11 cellular contexts compared by ENCODE assay signal in the genomic region with DNA sequence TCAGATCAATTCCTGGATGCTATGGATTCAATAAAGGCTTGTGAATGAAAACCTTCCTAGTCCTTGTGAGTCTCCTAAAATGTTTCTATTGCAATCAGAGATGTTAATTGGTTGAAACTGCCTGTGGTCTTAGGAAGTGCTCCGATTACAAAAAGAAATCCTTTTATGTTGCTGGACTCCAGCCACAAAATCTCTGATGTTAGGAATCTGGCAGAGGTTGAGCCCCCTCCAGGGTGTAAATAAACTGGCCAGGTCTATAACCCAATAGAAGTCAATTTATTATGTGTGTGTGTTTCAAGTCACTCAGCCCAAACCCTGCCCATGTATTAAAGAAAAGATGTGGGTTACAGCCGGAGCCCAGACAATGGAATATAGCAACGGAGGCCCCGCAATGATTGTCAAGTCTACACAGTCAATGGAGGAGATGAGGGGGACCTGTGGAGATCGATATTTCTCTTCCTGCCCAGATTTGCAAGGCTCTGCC.
DNase-seq lines count a peak whose midpoint lies in the region; ATAC-seq, FAIRE-seq and TF ChIP-seq lines count a peak whose summit lies in the region.
"Had no signal": no experiment of that assay in that cellular context is flagged by ENCODE, and none has a peak within 500 bp of the region (broad histone marks: within the 10 kb centered on the region; RNA-seq: fewer than 3 reads in every experiment).

No MANE protein-coding gene starts in this region.

- H3K9me3 ChIP-seq in A673 (ENCODE audit: low read depth, low read length, poor library complexity, severe bottlenecking): no peaks in the 10 kb centered on the region
- no peaks in the 10 kb centered on the region for H3K9me3 ChIP-seq in H1 (ENCODE audit: insufficient read depth in 2 of 2, low read depth in 1 of 2, low read length in 1 of 2)

- POLR2A ChIA-PET in A673 (lab: Charles Lee; ENCODE audit: low non-redundant PET): no interaction called here
- POLR2A ChIA-PET in H1 (lab: Charles Lee; ENCODE audit: partially characterized antibody): no interaction called here
- POLR2A ChIA-PET in T-cell (lab: Charles Lee): interaction anchor here in 1 of 2 donors (0.6 kb wide), 1 partner anchor 176 kb away, joined by 3 read pairs; no protein-coding TSS in a partner anchor

- H4K20me1 ChIP-seq in H1 (replicated peaks in 1 of 2; ENCODE audit: control insufficient read depth in 1 of 2, insufficient read depth in 2 of 2, low read length in 2 of 2): no peaks in the 10 kb centered on the region

- TF ChIP-seq CTCF in A673 (conservative IDR thresholded peaks at IDR 0.05; ENCODE audit: low read depth, low read length) (no peak), H1 (IDR thresholded peaks at IDR 0.05; ENCODE audit: control extremely low read depth in 1 of 3, insufficient read depth in 1 of 3, low read depth in 1 of 3, low read length in 3 of 3) (no peak)

- no peaks in the 10 kb centered on the region for H3K79me2 ChIP-seq in H1 (ENCODE audit: control insufficient read depth in 1 of 2, insufficient read depth in 2 of 2, low read length in 2 of 2)

- BruUV-seq in A673 (replicated peaks; lab: Mats Ljungman, UMichigan): no TSS peak

- no peak overlapping the region for H3K27ac ChIP-seq in A673 (ENCODE audit: low read depth, low read length, poor library complexity, severe bottlenecking)
- no peak overlapping the region for H3K27ac ChIP-seq in H1 (ENCODE audit: low read depth, low read length)

- peak overlapping the region; percentile 64; the same call in 1 of the 2 replicates for H2AFZ ChIP-seq in H1 (ENCODE audit: low read length)

- intact Hi-C loops in A673 (cut with micrococcal nuclease; ENCODE audit: unreplicated experiment): no loop called here

- no peak overlapping the region for H3K4ac ChIP-seq in H1 (replicated peaks; ENCODE audit: insufficient read length, low read depth, low read length)

- H2BK15ac ChIP-seq in H1 (ENCODE audit: low read length): no peak overlapping the region

- H3K27me3 Mint-ChIP-seq in activated naive CD4-positive, alpha-beta T cell treated with anti-CD3 and anti-CD28 coated beads, Interleukin-2, amount 10 ng/mL, durations not matched to agents 7 days and 5 days: no peaks in the 10 kb centered on the region
- H3K27me3 Mint-ChIP-seq in T-cell: peaks cover 0 to 4% of the 10 kb centered on the region in 2 donors

- H3K36me3 ChIP-seq in A673 (ENCODE audit: insufficient read depth, low read length, poor library complexity, severe bottlenecking) (no peaks in the 10 kb centered on the region), H1 (ENCODE audit: control insufficient read depth in 2 of 4, insufficient read depth in 4 of 4, low read length in 3 of 4) (no peaks in the 10 kb centered on the region)

- H3K4me1 Mint-ChIP-seq in activated naive CD4-positive, alpha-beta T cell treated with anti-CD3 and anti-CD28 coated beads, Interleukin-2, amount 10 ng/mL, durations not matched to agents 7 days and 5 days: no peaks in the 10 kb centered on the region
- H3K4me1 Mint-ChIP-seq in T-cell: no peaks in the 10 kb centered on the region
- no peaks in the 10 kb centered on the region for H3K4me1 Mint-ChIP-seq in stimulated activated effector memory CD8-positive, alpha-beta T cell treated with anti-CD3 and anti-CD28 coated beads, Interleukin-12 subunit alpha, Interleukin-12 subunit beta, amount 100 ng/mL, for 72 hours
- H3K4me1 Mint-ChIP-seq: B cell had no signal

- H4K5ac ChIP-seq in H1 (ENCODE audit: insufficient read length, low read depth, low read length): no peak overlapping the region

- ATAC-seq in T-cell (replicated peaks in 1 of 4): no peak
- no peak for ATAC-seq in stimulated activated effector memory CD8-positive, alpha-beta T cell treated with anti-CD3 and anti-CD28 coated beads, Interleukin-12 subunit alpha, Interleukin-12 subunit beta, amount 100 ng/mL, for 72 hours

- no peak for TF ChIP-seq POLR2A in H1 (IDR thresholded peaks at IDR 0.05; ENCODE audit: control extremely low read depth in 1 of 2, low read depth in 2 of 2, low read length in 2 of 2)

- H3K4me3 ChIP-seq in A673 (ENCODE audit: low read depth, low read length, poor library complexity, severe bottlenecking) (no peak overlapping the region), H1 (ENCODE audit: extremely low read depth in 1 of 4, insufficient read depth in 2 of 4, low read depth in 3 of 4, low read length in 4 of 4) (no peak overlapping the region)

- H2BK5ac ChIP-seq in H1 (ENCODE audit: low read depth, low read length): no peak overlapping the region

- no peak overlapping the region; the same call in 1 of the 2 replicates for H2AK5ac ChIP-seq in H1 (ENCODE audit: low read depth, low read length)

- WGBS in H1 (ENCODE audit: extremely low coverage in 1 of 2, insufficient coverage in 1 of 2, insufficient read length in 1 of 2, insufficient replicate concordance in 2 of 2, low coverage in 1 of 2, low lambda C conversion rate in 2 of 2, missing lambda C conversion rate in 1 of 2), 2 experiments: 76% methylated on average over 5 of the region's 5 CpGs; no CpG with 5 or more reads in 1 of the 2 experiments

- H3K36me3 Mint-ChIP-seq in activated naive CD4-positive, alpha-beta T cell treated with anti-CD3 and anti-CD28 coated beads, Interleukin-2, amount 10 ng/mL, durations not matched to agents 7 days and 5 days: no peaks in the 10 kb centered on the region
- no peaks in the 10 kb centered on the region for H3K36me3 Mint-ChIP-seq in T-cell
- no peaks in the 10 kb centered on the region for H3K36me3 Mint-ChIP-seq in stimulated activated effector memory CD8-positive, alpha-beta T cell treated with anti-CD3 and anti-CD28 coated beads, Interleukin-12 subunit alpha, Interleukin-12 subunit beta, amount 100 ng/mL, for 72 hours

- peak overlapping the region; percentile 76 for H2BK12ac ChIP-seq in H1 (ENCODE audit: low read depth, low read length)

- peak; percentile 45 for DNase-seq in A673 (ENCODE audit: low spot score)
- peak; percentile 78 for DNase-seq in NCI-H1105 treated with DMSO at 0.1 percent for 48 hours (lab: John Stamatoyannopoulos, UW)
- no peak for DNase-seq in H1 (ENCODE audit: low read depth in 1 of 2, low spot score in 2 of 2)
- peak; percentile 37 for DNase-seq in pons (ENCODE audit: low spot score)
- DNase-seq in activated naive CD4-positive, alpha-beta T cell treated with anti-CD3 and anti-CD28 coated beads, Interleukin-2, amount 10 ng/mL, durations not matched to agents 7 days and 5 days: no peak
- DNase-seq in AML-193 (lab: John Stamatoyannopoulos, UW): no peak
- DNase-seq in T-cell: no peak
- no peak for DNase-seq in stimulated activated effector memory CD8-positive, alpha-beta T cell treated with anti-CD3 and anti-CD28 coated beads, Interleukin-12 subunit alpha, Interleukin-12 subunit beta, amount 100 ng/mL, for 72 hours (ENCODE audit: low spot score in 2 of 2)
- DNase-seq: endodermal cell, NCI-H1694 had no signal

- no peak overlapping the region for H3K9ac ChIP-seq in H1 (replicated peaks in 1 of 4; ENCODE audit: extremely low read depth in 1 of 4, low read depth in 3 of 4, low read length in 3 of 4)

- no peak overlapping the region for H3K27ac Mint-ChIP-seq in activated naive CD4-positive, alpha-beta T cell treated with anti-CD3 and anti-CD28 coated beads, Interleukin-2, amount 10 ng/mL, durations not matched to agents 7 days and 5 days
- no peak overlapping the region for H3K27ac Mint-ChIP-seq in T-cell
- H3K27ac Mint-ChIP-seq in stimulated activated effector memory CD8-positive, alpha-beta T cell treated with anti-CD3 and anti-CD28 coated beads, Interleukin-12 subunit alpha, Interleukin-12 subunit beta, amount 100 ng/mL, for 72 hours: no peak overlapping the region
- H3K27ac Mint-ChIP-seq: B cell, endodermal cell had no signal

- no peak overlapping the region for H3K18ac ChIP-seq in H1 (ENCODE audit: extremely low read depth, low read length)

- no peak overlapping the region for H3K23ac ChIP-seq in H1 (ENCODE audit: insufficient read length)

- H3K4me2 ChIP-seq in H1 (ENCODE audit: insufficient read depth in 1 of 2, low read depth in 2 of 2, low read length in 2 of 2): no peak overlapping the region

- H3K27me3 ChIP-seq in A673 (replicated peaks; ENCODE audit: insufficient read depth, low read depth, low read length, poor library complexity) (no peaks in the 10 kb centered on the region), H1 (replicated peaks in 1 of 4; ENCODE audit: control insufficient read depth in 3 of 4, extremely low read depth in 1 of 4, insufficient read depth in 3 of 4, low read length in 3 of 4) (no peaks in the 10 kb centered on the region)

- no peak overlapping the region for H2BK20ac ChIP-seq in H1 (ENCODE audit: low read length)

- H3K14ac ChIP-seq in H1 (ENCODE audit: insufficient read length): no peak overlapping the region

- no peak overlapping the region for H3K4me3 Mint-ChIP-seq in activated naive CD4-positive, alpha-beta T cell treated with anti-CD3 and anti-CD28 coated beads, Interleukin-2, amount 10 ng/mL, durations not matched to agents 7 days and 5 days
- no peak overlapping the region for H3K4me3 Mint-ChIP-seq in T-cell
- no peak overlapping the region for H3K4me3 Mint-ChIP-seq in stimulated activated effector memory CD8-positive, alpha-beta T cell treated with anti-CD3 and anti-CD28 coated beads, Interleukin-12 subunit alpha, Interleukin-12 subunit beta, amount 100 ng/mL, for 72 hours
- H3K4me3 Mint-ChIP-seq: B cell, endodermal cell had no signal

- H4K8ac ChIP-seq in H1 (ENCODE audit: extremely low read depth, insufficient read depth, low read length): no peak overlapping the region

- no peak for TF ChIP-seq RAD21 in H1 (IDR thresholded peaks at IDR 0.05 in 1 of 2, conservative IDR thresholded peaks at IDR 0.05 in 1 of 2; ENCODE audit: low read depth in 2 of 2, low read length in 2 of 2)

- no peak overlapping the region for H4K91ac ChIP-seq in H1 (replicated peaks; ENCODE audit: insufficient read length, low read length)

- FAIRE-seq in H1 (lab: Jason Lieb, UNC): no peak

- no peak overlapping the region for H2BK120ac ChIP-seq in H1 (replicated peaks; ENCODE audit: low read depth, low read length)

- CTCF ChIA-PET in A673 (lab: Charles Lee): no interaction called here
- CTCF ChIA-PET in H1 (lab: Charles Lee; ENCODE audit: partially characterized antibody): interaction anchor here (1.3 to 1.4 kb wide), 3 partner anchors 10 to 438 kb away, joined by 3 to 8 read pairs (median 3); no protein-coding TSS in a partner anchor
- CTCF ChIA-PET in activated naive CD4-positive, alpha-beta T cell treated with anti-CD3 and anti-CD28 coated beads, Interleukin-2, amount 10 ng/mL, durations not matched to agents 7 days and 5 days (lab: Charles Lee): interaction anchor here (1.3 kb wide), 1 partner anchor 16 kb away, joined by 5 read pairs; no protein-coding TSS in a partner anchor
- CTCF ChIA-PET in T-cell (lab: Charles Lee): interaction anchor here in 1 of 2 donors (0.6 kb wide), 1 partner anchor 686 kb away, joined by 6 read pairs; no protein-coding TSS in a partner anchor

- TF ChIP-seq EP300 in H1 (IDR thresholded peaks at IDR 0.05; ENCODE audit: borderline replicate concordance in 1 of 2, low read depth in 2 of 2, low read length in 2 of 2): no peak

- no peaks in the 10 kb centered on the region for H3K9me3 Mint-ChIP-seq in activated naive CD4-positive, alpha-beta T cell treated with anti-CD3 and anti-CD28 coated beads, Interleukin-2, amount 10 ng/mL, durations not matched to agents 7 days and 5 days
- no peaks in the 10 kb centered on the region for H3K9me3 Mint-ChIP-seq in T-cell
- H3K9me3 Mint-ChIP-seq in stimulated activated effector memory CD8-positive, alpha-beta T cell treated with anti-CD3 and anti-CD28 coated beads, Interleukin-12 subunit alpha, Interleukin-12 subunit beta, amount 100 ng/mL, for 72 hours: no peaks in the 10 kb centered on the region
- H3K9me3 Mint-ChIP-seq: endodermal cell had no signal

- no peaks in the 10 kb centered on the region for H3K23me2 ChIP-seq in H1 (ENCODE audit: low read depth, low read length)

- no peak overlapping the region for H3K56ac ChIP-seq in H1 (replicated peaks; ENCODE audit: insufficient read length, low read depth, low read length)

- H3K79me1 ChIP-seq in H1 (ENCODE audit: low read depth, low read length): no peaks in the 10 kb centered on the region

- H3K4me1 ChIP-seq in A673 (ENCODE audit: insufficient read depth, low read length, poor library complexity, severe bottlenecking): peaks cover 29% of the 10 kb centered on the region
- H3K4me1 ChIP-seq in H1 (replicated peaks in 1 of 4; ENCODE audit: control insufficient read depth in 3 of 4, insufficient read depth in 4 of 4, low read length in 3 of 4): peaks cover 0 to 3% (median 0%) of the 10 kb centered on the region in 4 experiments; a peak in 1 of 7 replicates

Comparison
In these comparisons a context has a peak if more than half of its experiments do, and no peak if none do; other contexts are left out.
1. DNase-seq: peak in A673 (single experiment), NCI-H1105 treated with DMSO at 0.1 percent for 48 hours (single experiment) and pons (single experiment); none in H1 (0 of 2), activated naive CD4-positive, alpha-beta T cell treated with anti-CD3 and anti-CD28 coated beads, Interleukin-2, amount 10 ng/mL, durations not matched to agents 7 days and 5 days (single experiment), AML-193 (0 of 2), T-cell (0 of 34) and stimulated activated effector memory CD8-positive, alpha-beta T cell treated with anti-CD3 and anti-CD28 coated beads, Interleukin-12 subunit alpha, Interleukin-12 subunit beta, amount 100 ng/mL, for 72 hours (0 of 2).